In the genomic region with DNA sequence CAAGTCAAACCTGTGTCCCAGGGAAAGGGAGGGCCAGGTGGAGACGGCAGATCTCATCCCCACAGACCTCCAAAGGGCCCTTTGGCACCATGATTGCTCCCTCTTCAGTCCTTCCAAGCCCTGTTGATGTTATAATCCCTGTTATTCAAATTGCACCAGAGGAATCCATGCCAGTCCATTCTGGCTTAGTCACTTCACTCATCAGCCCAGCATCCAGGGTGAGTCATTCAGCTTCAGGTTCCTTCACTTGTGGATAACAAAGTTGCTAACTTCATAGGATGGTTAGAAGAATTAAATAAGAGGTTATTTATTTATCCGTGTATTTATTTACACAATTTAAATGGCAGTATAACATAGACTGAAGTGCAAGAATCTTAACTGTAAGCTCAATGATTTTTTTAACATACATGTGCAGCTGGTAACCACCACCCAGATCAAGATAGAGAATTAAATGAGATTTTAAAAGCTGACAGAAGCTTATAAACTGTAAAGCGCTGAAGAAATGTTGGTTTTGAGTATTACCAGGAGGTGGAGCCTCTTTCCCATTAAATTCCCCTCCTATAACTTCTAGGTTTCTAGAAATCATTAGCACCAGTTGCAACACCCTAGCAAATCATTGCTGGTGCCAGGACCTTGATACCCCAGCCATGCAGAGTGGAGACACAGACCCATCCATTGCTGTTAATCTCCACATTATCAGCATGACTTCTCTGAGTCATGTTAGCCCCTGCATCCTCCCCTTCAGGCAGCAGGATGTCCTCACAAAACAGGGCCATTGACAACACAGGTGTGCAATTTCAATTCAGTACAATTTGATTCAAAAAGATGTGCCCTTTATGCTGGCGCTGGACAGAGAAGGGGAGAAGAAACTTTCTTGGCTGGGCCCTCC, we compare ENCODE assay signal across 9 cellular contexts.
DNase-seq lines count a peak whose midpoint lies in the region; ATAC-seq and TF ChIP-seq lines count a peak whose summit lies in the region.
"Had no signal": no experiment of that assay in that cellular context is flagged by ENCODE, and none has a peak within 500 bp of the region (broad histone marks: within the 10 kb centered on the region; RNA-seq: fewer than 3 reads in every experiment).

No MANE protein-coding gene starts in this region.

- TF ChIP-seq CTCF in KMS-11 (conservative IDR thresholded peaks at IDR 0.05; ENCODE audit: low read depth, low read length) (peak; percentile 30), right lobe of liver (IDR thresholded peaks at IDR 0.05) (peak; percentile 31 to 43 (median 36))

- no peak overlapping the region for H2AFZ ChIP-seq in KMS-11 (ENCODE audit: low read depth)

- H3K27me3 Mint-ChIP-seq in activated CD4-positive, alpha-beta T cell treated with anti-CD3 and anti-CD28 coated beads for 36 hours: peaks cover 5% of the 10 kb centered on the region

- H3K4me3 ChIP-seq in KMS-11 (IDR thresholded peaks at IDR 0.05; ENCODE audit: insufficient read depth, low read depth, low read length): no peak overlapping the region
- H3K4me3 ChIP-seq in right lobe of liver: no peak overlapping the region

- TF ChIP-seq POLR2A in right lobe of liver (IDR thresholded peaks at IDR 0.05): no peak

- no peaks in the 10 kb centered on the region for H4K20me1 ChIP-seq in KMS-11 (ENCODE audit: insufficient read depth)

- H3K79me2 ChIP-seq in KMS-11 (ENCODE audit: insufficient read depth, low read depth): no peaks in the 10 kb centered on the region

- H3K9me3 Mint-ChIP-seq in activated CD4-positive, alpha-beta T cell treated with anti-CD3 and anti-CD28 coated beads for 36 hours (ENCODE audit: low read depth): no peaks in the 10 kb centered on the region

- intact Hi-C loops in right lobe of liver (cut with DNase I): no loop called here
- intact Hi-C loops in activated CD4-positive, alpha-beta T cell treated with anti-CD3 and anti-CD28 coated beads for 36 hours (cut with DNase I, micrococcal nuclease): no loop called here

- H3K4me2 ChIP-seq in KMS-11: no peak overlapping the region

- no peaks in the 10 kb centered on the region for H3K9me3 ChIP-seq in right lobe of liver

- H3K9ac ChIP-seq in KMS-11: no peak overlapping the region

- WGBS in right lobe of liver (ENCODE audit: insufficient coverage, low coverage, low lambda C conversion rate, missing lambda C conversion rate): 40% methylated on average over 2 of the region's 4 CpGs

- H3K27me3 ChIP-seq in KMS-11 (ENCODE audit: insufficient read depth, low read depth) (no peaks in the 10 kb centered on the region), right lobe of liver (no peaks in the 10 kb centered on the region)

- H3K36me3 Mint-ChIP-seq in activated CD4-positive, alpha-beta T cell treated with anti-CD3 and anti-CD28 coated beads for 36 hours (ENCODE audit: low read depth): no peaks in the 10 kb centered on the region

- DNase-seq in EH (ENCODE audit: low read depth): peak; percentile 85
- DNase-seq in amniotic epithelial cell (ENCODE audit: low read depth): peak; percentile 62
- no peak for DNase-seq in right lobe of liver
- DNase-seq in anterior cingulate cortex (lab: John Stamatoyannopoulos, UW): no peak
- no peak for DNase-seq in iPS-NIHi11 (ENCODE audit: low spot score)
- DNase-seq in activated CD4-positive, alpha-beta T cell treated with anti-CD3 and anti-CD28 coated beads for 36 hours: no peak
- DNase-seq in NCI-H2029 (lab: John Stamatoyannopoulos, UW): no peak
- DNase-seq: activated CD8-positive, alpha-beta memory T cell treated with anti-CD3 and anti-CD28 coated beads, Interleukin-2, amount 50 U/mL, for 48 hours had no signal

- peak; percentile 74 to 90 (median 78) for ATAC-seq in right lobe of liver
- ATAC-seq in activated CD4-positive, alpha-beta T cell treated with anti-CD3 and anti-CD28 coated beads for 36 hours: no peak

- no peak overlapping the region for H3K4me3 Mint-ChIP-seq in activated CD4-positive, alpha-beta T cell treated with anti-CD3 and anti-CD28 coated beads for 36 hours

- peaks cover 2% of the 10 kb centered on the region for H3K4me1 Mint-ChIP-seq in activated CD4-positive, alpha-beta T cell treated with anti-CD3 and anti-CD28 coated beads for 36 hours

- H3K27ac ChIP-seq in KMS-11: no peak overlapping the region
- H3K27ac ChIP-seq in right lobe of liver: no peak overlapping the region

- H3K4me1 ChIP-seq in KMS-11 (ENCODE audit: low read depth, poor library complexity, severe bottlenecking) (no peaks in the 10 kb centered on the region), right lobe of liver (no peaks in the 10 kb centered on the region)

- H3K36me3 ChIP-seq in KMS-11 (ENCODE audit: insufficient read depth) (no peaks in the 10 kb centered on the region), right lobe of liver (no peaks in the 10 kb centered on the region)

- POLR2A ChIA-PET in activated CD4-positive, alpha-beta T cell treated with anti-CD3 and anti-CD28 coated beads for 36 hours (lab: Charles Lee): no interaction called here

- CTCF ChIA-PET in activated CD4-positive, alpha-beta T cell treated with anti-CD3 and anti-CD28 coated beads for 36 hours (lab: Charles Lee): interaction anchor here (0.6 kb wide), 1 partner anchor 21 kb away, joined by 3 read pairs; no protein-coding TSS in a partner anchor

- no peak overlapping the region for H3K27ac Mint-ChIP-seq in activated CD4-positive, alpha-beta T cell treated with anti-CD3 and anti-CD28 coated beads for 36 hours

Comparison
In these comparisons a context has a peak if more than half of its experiments do, and no peak if none do; other contexts are left out.
1. DNase-seq: peak in EH (single experiment) and amniotic epithelial cell (single experiment); none in right lobe of liver (0 of 3), anterior cingulate cortex (0 of 58), iPS-NIHi11 (single experiment), activated CD4-positive, alpha-beta T cell treated with anti-CD3 and anti-CD28 coated beads for 36 hours (single experiment) and NCI-H2029 (single experiment).